25 cellular contexts compared by ENCODE assay signal in the genomic region with DNA sequence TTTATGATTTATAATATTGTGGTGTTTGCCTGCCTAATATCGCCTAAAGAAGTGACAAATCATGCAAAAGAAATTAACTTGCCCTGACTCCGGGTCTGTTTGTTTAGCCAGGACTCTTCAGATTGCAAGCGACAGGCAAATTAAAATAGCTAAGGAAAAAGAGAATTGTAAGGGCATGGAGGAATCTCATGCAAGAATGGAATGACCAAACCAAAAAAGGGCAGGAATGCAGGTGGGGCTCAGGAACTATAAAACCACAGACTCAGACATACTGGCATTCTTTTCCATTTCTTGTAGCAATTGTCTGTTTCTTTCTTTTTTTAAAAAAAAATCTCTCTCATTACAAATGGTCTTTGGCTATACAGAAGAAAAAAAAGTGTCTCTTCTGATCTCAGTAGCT.
"Had no signal": no experiment of that assay in that cellular context is flagged by ENCODE, and none has a peak within 500 bp of the region (broad histone marks: within the 10 kb centered on the region; RNA-seq: fewer than 3 reads in every experiment).

No MANE protein-coding gene starts in this region.

- H3K36me3 Mint-ChIP-seq: activated CD4-positive, alpha-beta memory T cell treated with anti-CD3 and anti-CD28 coated beads for 36 hours; activated naive CD4-positive, alpha-beta T cell treated with anti-CD3 and anti-CD28 coated beads, Interleukin-2, amount 50 U/mL, for 72 hours; T-cell had no signal

- H3K9me3 Mint-ChIP-seq: activated CD4-positive, alpha-beta memory T cell treated with anti-CD3 and anti-CD28 coated beads for 36 hours; activated CD4-positive, alpha-beta T cell treated with anti-CD3 and anti-CD28 coated beads, Interleukin-2, amount 10 ng/mL, durations not matched to agents 7 days and 5 days; activated naive CD4-positive, alpha-beta T cell treated with anti-CD3 and anti-CD28 coated beads, Interleukin-2, amount 50 U/mL, for 72 hours; activated T-cell treated with anti-CD3 and anti-CD28 coated beads, Interleukin-2, amount 50 U/mL, for 4 hours; T-cell had no signal

- H3K27me3 ChIP-seq: MG63 had no signal

- H3K27ac Mint-ChIP-seq: activated CD4-positive, alpha-beta memory T cell treated with anti-CD3 and anti-CD28 coated beads for 36 hours; activated CD4-positive, alpha-beta T cell treated with anti-CD3 and anti-CD28 coated beads, Interleukin-2, amount 10 ng/mL, durations not matched to agents 7 days and 5 days; activated naive CD4-positive, alpha-beta T cell treated with anti-CD3 and anti-CD28 coated beads, Interleukin-2, amount 50 U/mL, for 72 hours; T-cell had no signal

- H3K4me1 Mint-ChIP-seq: activated CD4-positive, alpha-beta T cell treated with anti-CD3 and anti-CD28 coated beads, Interleukin-2, amount 10 ng/mL, durations not matched to agents 7 days and 5 days had no signal

- H3K4me2 ChIP-seq: KMS-11 had no signal

- H3K4me3 ChIP-seq: MG63 had no signal

- H3K36me3 ChIP-seq: MG63 had no signal

- H3K27ac ChIP-seq: KMS-11 had no signal

- ATAC-seq: activated naive CD4-positive, alpha-beta T cell treated with anti-CD3 and anti-CD28 coated beads, Interleukin-2, amount 50 U/mL, for 72 hours; activated T-cell treated with anti-CD3 and anti-CD28 coated beads, Interleukin-2, amount 50 U/mL, for 4 hours; T-cell had no signal

- DNase-seq: activated CD4-positive, alpha-beta memory T cell treated with anti-CD3 and anti-CD28 coated beads for 36 hours; activated CD4-positive, alpha-beta T cell treated with anti-CD3 and anti-CD28 coated beads, Interleukin-2, amount 10 ng/mL, durations not matched to agents 7 days and 5 days; activated CD4-positive, CD25-positive, alpha-beta regulatory T cell; activated CD8-positive, alpha-beta memory T cell treated with anti-CD3 and anti-CD28 coated beads for 24 hours; activated effector memory CD4-positive, alpha-beta T cell treated with anti-CD3 and anti-CD28 coated beads, Interleukin-2, amount 50 U/mL, for 16 hours; activated naive CD4-positive, alpha-beta T cell treated with Interleukin-2 at 50 U/mL for 16 hours; activated T-cell treated with anti-CD3 and anti-CD28 coated beads, Interleukin-2, amount 50 U/mL, for 4 hours; amygdala; caudate nucleus; MG63; MV-4-11; NCI-H1092 treated with DMSO at 0.1 percent for 48 hours; NCI-H1417 treated with DMSO at 0.1 percent for 48 hours; NCI-H1694 treated with DMSO at 0.1 percent for 48 hours; NCI-H2029 treated with DMSO at 0.1 percent for 48 hours; NCI-H446; NCI-H524; SHP77 treated with DMSO at 0.1 percent for 48 hours; T-cell; T-helper 2 cell; T1000 had no signal

- H3K9ac ChIP-seq: KMS-11 had no signal

- FAIRE-seq: RCC 7860, TTC549 had no signal

- H3K9me3 ChIP-seq: MG63 had no signal

- H3K4me3 Mint-ChIP-seq: activated CD4-positive, alpha-beta memory T cell treated with anti-CD3 and anti-CD28 coated beads for 36 hours; activated CD4-positive, alpha-beta T cell treated with anti-CD3 and anti-CD28 coated beads, Interleukin-2, amount 10 ng/mL, durations not matched to agents 7 days and 5 days; activated T-cell treated with anti-CD3 and anti-CD28 coated beads, Interleukin-2, amount 50 U/mL, for 4 hours; T-cell had no signal
